In the genomic region with DNA sequence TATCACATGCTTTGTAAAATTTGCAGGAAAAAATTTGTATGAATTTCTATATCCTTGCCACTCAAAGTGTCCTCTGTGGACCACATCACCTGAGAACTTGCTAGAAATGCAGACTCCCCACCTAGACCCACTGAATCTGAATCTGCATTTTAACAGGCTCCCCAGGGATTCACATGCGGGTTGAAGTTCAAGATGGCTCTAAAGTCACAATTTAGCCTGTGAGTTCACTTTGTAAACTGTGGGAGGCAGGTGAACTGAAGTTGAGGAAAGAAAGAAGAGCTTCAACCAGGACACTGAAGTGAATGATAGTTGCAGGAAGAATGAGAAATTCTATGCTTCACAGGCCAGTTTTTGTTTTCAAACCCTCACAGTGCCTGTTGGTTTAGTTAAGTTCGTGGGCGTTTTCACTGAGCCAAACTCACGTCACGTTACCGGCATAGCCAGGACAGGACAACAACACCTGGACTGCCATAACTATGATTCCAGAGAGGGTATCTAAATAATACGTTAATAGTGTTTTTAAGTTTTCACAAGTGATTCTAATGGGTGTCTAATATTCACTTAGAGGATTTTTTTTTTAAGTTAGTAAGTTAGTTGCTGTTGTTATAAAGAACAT, we compare ENCODE assay signal across 19 cellular contexts.
DNase-seq lines count a peak whose midpoint lies in the region; ATAC-seq, FAIRE-seq and TF ChIP-seq lines count a peak whose summit lies in the region.
"Had no signal": no experiment of that assay in that cellular context is flagged by ENCODE, and none has a peak within 500 bp of the region (broad histone marks: within the 10 kb centered on the region; RNA-seq: fewer than 3 reads in every experiment).

No MANE protein-coding gene starts in this region.

- CTCF ChIA-PET in H1 (lab: Charles Lee; ENCODE audit: partially characterized antibody): interaction anchor here (0.6 to 6.5 kb wide), 8 partner anchors 9 to 98 kb away, joined by 3 to 73 read pairs (median 7); no protein-coding TSS in a partner anchor

- no peak for ATAC-seq in HG02588 (IDR thresholded peaks at IDR 0.05; ENCODE audit: unreplicated experiment)

- H4K8ac ChIP-seq in H1 (ENCODE audit: extremely low read depth, insufficient read depth, low read length): no peak overlapping the region

- WGBS in HUES64: 58% methylated on average over 7 of the region's 7 CpGs
- WGBS in H1 (ENCODE audit: extremely low coverage in 1 of 2, insufficient coverage in 1 of 2, insufficient read length in 1 of 2, insufficient replicate concordance in 2 of 2, low coverage in 1 of 2, low lambda C conversion rate in 2 of 2, missing lambda C conversion rate in 1 of 2), 2 experiments: 49% methylated on average over 7 of the region's 7 CpGs; no CpG with 5 or more reads in 1 of the 2 experiments
- 71 to 75% methylated on average over 7 of the region's 7 CpGs for WGBS in tibial nerve, 2 donors

- H3K4me1 ChIP-seq in HUES64 (ENCODE audit: insufficient read depth, low read length) (peaks cover 27% of the 10 kb centered on the region), H1 (replicated peaks in 1 of 4; ENCODE audit: control insufficient read depth in 3 of 4, insufficient read depth in 4 of 4, low read length in 3 of 4) (peaks cover 3 to 20% (median 13%) of the 10 kb centered on the region in 4 experiments; a peak in 5 of 7 replicates), neural progenitor cell (peaks cover 23% of the 10 kb centered on the region), tibial nerve (peaks cover 0 to 6% (median 0%) of the 10 kb centered on the region in 4 donors)
- H3K4me1 ChIP-seq: BE2C had no signal

- H4K91ac ChIP-seq in H1 (replicated peaks; ENCODE audit: insufficient read length, low read length): no peak overlapping the region

- peak overlapping the region; percentile 15 for H4K5ac ChIP-seq in H1 (ENCODE audit: insufficient read length, low read depth, low read length)

- no peak overlapping the region for H3K14ac ChIP-seq in H1 (ENCODE audit: insufficient read length)

- H3K9me3 Mint-ChIP-seq in neural progenitor cell: peaks cover 2% of the 10 kb centered on the region
- H3K9me3 Mint-ChIP-seq: CD4-positive, CD25-positive, alpha-beta regulatory T cell; CD8-positive, alpha-beta memory T cell had no signal

- peak overlapping the region; percentile 48 for H3K18ac ChIP-seq in H1 (ENCODE audit: extremely low read depth, low read length)

- H3K79me2 ChIP-seq in H1 (ENCODE audit: control insufficient read depth in 1 of 2, insufficient read depth in 2 of 2, low read length in 2 of 2) (no peaks in the 10 kb centered on the region), neural progenitor cell (ENCODE audit: low read depth) (no peaks in the 10 kb centered on the region)

- H3K4me3 ChIP-seq in HUES64 (ENCODE audit: low read length) (no peak overlapping the region), H1 (ENCODE audit: extremely low read depth in 1 of 4, insufficient read depth in 2 of 4, low read depth in 3 of 4, low read length in 4 of 4) (no peak overlapping the region; a peak in 1 of 8 replicates), neural progenitor cell (no peak overlapping the region), tibial nerve (no peak overlapping the region)
- H3K4me3 ChIP-seq: HAP-1 had no signal

- H3K27me3 Mint-ChIP-seq in neural progenitor cell (ENCODE audit: insufficient read depth, low read depth): peaks cover 6% of the 10 kb centered on the region

- peaks cover 35% of the 10 kb centered on the region for H3K4me1 Mint-ChIP-seq in neural progenitor cell

- no peak for TF ChIP-seq POLR2A in H1 (IDR thresholded peaks at IDR 0.05; ENCODE audit: control extremely low read depth in 1 of 2, low read depth in 2 of 2, low read length in 2 of 2)
- TF ChIP-seq POLR2A in tibial nerve (IDR thresholded peaks at IDR 0.05): no peak

- no peaks in the 10 kb centered on the region for H3K36me3 Mint-ChIP-seq in neural progenitor cell
- H3K36me3 Mint-ChIP-seq: CD4-positive, CD25-positive, alpha-beta regulatory T cell; CD8-positive, alpha-beta memory T cell had no signal

- no peak for TF ChIP-seq RAD21 in H1 (IDR thresholded peaks at IDR 0.05 in 1 of 2, conservative IDR thresholded peaks at IDR 0.05 in 1 of 2; ENCODE audit: low read depth in 2 of 2, low read length in 2 of 2)

- no peaks in the 10 kb centered on the region for H3K79me1 ChIP-seq in H1 (ENCODE audit: low read depth, low read length)

- H3K36me3 ChIP-seq in HUES64 (ENCODE audit: insufficient read depth, low read length) (no peaks in the 10 kb centered on the region), H1 (ENCODE audit: control insufficient read depth in 2 of 4, insufficient read depth in 4 of 4, low read length in 3 of 4) (no peaks in the 10 kb centered on the region), neural progenitor cell (no peaks in the 10 kb centered on the region), tibial nerve (no peaks in the 10 kb centered on the region)
- H3K36me3 ChIP-seq: BE2C, HAP-1 had no signal

- H3K4ac ChIP-seq in H1 (replicated peaks; ENCODE audit: insufficient read length, low read depth, low read length): no peak overlapping the region

- H4K20me1 ChIP-seq in H1 (replicated peaks in 1 of 2; ENCODE audit: control insufficient read depth in 1 of 2, insufficient read depth in 2 of 2, low read length in 2 of 2): no peaks in the 10 kb centered on the region
- no peaks in the 10 kb centered on the region for H4K20me1 ChIP-seq in neural progenitor cell (ENCODE audit: low read depth)

- H2BK15ac ChIP-seq in H1 (ENCODE audit: low read length): no peak overlapping the region

- no peak overlapping the region; the same call in 1 of the 2 replicates for H2BK20ac ChIP-seq in H1 (ENCODE audit: low read length)

- H2BK120ac ChIP-seq in H1 (replicated peaks; ENCODE audit: low read depth, low read length): peak overlapping the region; percentile 47

- H3K4me3 Mint-ChIP-seq in neural progenitor cell: no peak overlapping the region
- H3K4me3 Mint-ChIP-seq: CD4-positive, CD25-positive, alpha-beta regulatory T cell; CD8-positive, alpha-beta memory T cell had no signal

- TF ChIP-seq EP300 in H1 (IDR thresholded peaks at IDR 0.05; ENCODE audit: borderline replicate concordance in 1 of 2, low read depth in 2 of 2, low read length in 2 of 2): no peak
- TF ChIP-seq EP300 in tibial nerve (IDR thresholded peaks at IDR 0.05): no peak

- H3F3A ChIP-seq in neural progenitor cell (ENCODE audit: low read depth): peaks cover 7% of the 10 kb centered on the region

- peak overlapping the region; percentile 75; the same call in 1 of the 2 replicates for H2BK5ac ChIP-seq in H1 (ENCODE audit: low read depth, low read length)

- H2AK5ac ChIP-seq in H1 (ENCODE audit: low read depth, low read length): no peak overlapping the region

- H3K23me2 ChIP-seq in H1 (ENCODE audit: low read depth, low read length): peaks cover 2% of the 10 kb centered on the region; the same call in 1 of the 2 replicates

- FAIRE-seq in H1 (lab: Jason Lieb, UNC) (peak; percentile 62), HTR-8/SVneo (lab: Jason Lieb, UNC) (no peak)
- FAIRE-seq: A204.1, G401.6 had no signal

- DNase-seq in H1 (ENCODE audit: low read depth in 1 of 2, low spot score in 2 of 2) (no peak), neural progenitor cell (ENCODE audit: low spot score) (no peak), HTR-8/SVneo (ENCODE audit: insufficient read length, low spot score) (no peak), tibial nerve (ENCODE audit: low spot score in 2 of 2) (no peak)
- DNase-seq: ACHN; BE2C; C1 segment of cervical spinal cord; CD4-positive, CD25-positive, alpha-beta regulatory T cell; CD8-positive, alpha-beta memory T cell; COR-L47; DMS 273 treated with DMSO at 0.1 percent for 48 hours; GOT3; KG1 had no signal

- H2AFZ ChIP-seq in H1 (ENCODE audit: low read length) (no peak overlapping the region), neural progenitor cell (replicated peaks) (no peak overlapping the region)

- H3K9me3 ChIP-seq in HUES64 (ENCODE audit: insufficient read depth, low read depth, low read length) (no peaks in the 10 kb centered on the region), H1 (ENCODE audit: insufficient read depth in 2 of 2, low read depth in 1 of 2, low read length in 1 of 2) (no peaks in the 10 kb centered on the region), neural progenitor cell (ENCODE audit: low read depth) (no peaks in the 10 kb centered on the region), tibial nerve (no peaks in the 10 kb centered on the region)
- H3K9me3 ChIP-seq: BE2C, HAP-1 had no signal

- no peak overlapping the region for H3K23ac ChIP-seq in H1 (ENCODE audit: insufficient read length)

- H3K9ac ChIP-seq in HUES64 (ENCODE audit: low read depth, low read length) (no peak overlapping the region), H1 (replicated peaks in 1 of 4; ENCODE audit: extremely low read depth in 1 of 4, low read depth in 3 of 4, low read length in 3 of 4) (no peak overlapping the region), neural progenitor cell (no peak overlapping the region)

- peak overlapping the region; percentile 96 for H3K27ac Mint-ChIP-seq in neural progenitor cell

- H3K4me2 ChIP-seq in H1 (ENCODE audit: insufficient read depth in 1 of 2, low read depth in 2 of 2, low read length in 2 of 2) (peak overlapping the region; percentile 33 to 41; a peak in 2 of 4 replicates), neural progenitor cell (no peak overlapping the region)

- H3K27ac ChIP-seq in HUES64 (ENCODE audit: low read depth, low read length) (peak overlapping the region; percentile 31; the same call in 1 of the 2 replicates), H1 (ENCODE audit: low read depth, low read length) (no peak overlapping the region), neural progenitor cell (no peak overlapping the region), tibial nerve (no peak overlapping the region)
- H3K27ac ChIP-seq: HL-60 had no signal

- H3K27me3 ChIP-seq in HUES64 (ENCODE audit: insufficient read depth, low read length): no peaks in the 10 kb centered on the region
- no peaks in the 10 kb centered on the region for H3K27me3 ChIP-seq in H1 (replicated peaks in 1 of 4; ENCODE audit: control insufficient read depth in 3 of 4, extremely low read depth in 1 of 4, insufficient read depth in 3 of 4, low read length in 3 of 4)
- no peaks in the 10 kb centered on the region for H3K27me3 ChIP-seq in neural progenitor cell
- no peaks in the 10 kb centered on the region for H3K27me3 ChIP-seq in tibial nerve
- H3K27me3 ChIP-seq: BE2C had no signal

- no peak overlapping the region for H2BK12ac ChIP-seq in H1 (ENCODE audit: low read depth, low read length)

- TF ChIP-seq CTCF in H1 (IDR thresholded peaks at IDR 0.05; ENCODE audit: control extremely low read depth in 1 of 3, insufficient read depth in 1 of 3, low read depth in 1 of 3, low read length in 3 of 3): 0 out of 4 replicates have a peak, but pooled peaks of 1 of the 3 experiments have one; percentile 6
- no peak for TF ChIP-seq CTCF in neural progenitor cell (IDR thresholded peaks at IDR 0.05)
- TF ChIP-seq CTCF in tibial nerve (IDR thresholded peaks at IDR 0.05): no peak

- POLR2A ChIA-PET in H1 (lab: Charles Lee; ENCODE audit: partially characterized antibody): interaction anchor here (0.7 to 0.8 kb wide), 2 partner anchors 21 to 122 kb away, joined by 3 to 4 read pairs; no protein-coding TSS in a partner anchor

- H3K56ac ChIP-seq in H1 (replicated peaks; ENCODE audit: insufficient read length, low read depth, low read length): no peak overlapping the region

TF ChIP-seq in H1, 55 proteins besides CTCF, POLR2A, EP300 and RAD21 (continues in another document):
- 0 out of 4 replicates have a peak, but pooled peaks of 1 of the 2 experiments have one; percentile 68 for TF ChIP-seq HDAC2 (IDR thresholded peaks at IDR 0.05; ENCODE audit: borderline replicate concordance in 1 of 2, low read depth in 2 of 2, low read length in 2 of 2)
